Comparison of ENCODE assay signal across 15 cellular contexts in the genomic region with DNA sequence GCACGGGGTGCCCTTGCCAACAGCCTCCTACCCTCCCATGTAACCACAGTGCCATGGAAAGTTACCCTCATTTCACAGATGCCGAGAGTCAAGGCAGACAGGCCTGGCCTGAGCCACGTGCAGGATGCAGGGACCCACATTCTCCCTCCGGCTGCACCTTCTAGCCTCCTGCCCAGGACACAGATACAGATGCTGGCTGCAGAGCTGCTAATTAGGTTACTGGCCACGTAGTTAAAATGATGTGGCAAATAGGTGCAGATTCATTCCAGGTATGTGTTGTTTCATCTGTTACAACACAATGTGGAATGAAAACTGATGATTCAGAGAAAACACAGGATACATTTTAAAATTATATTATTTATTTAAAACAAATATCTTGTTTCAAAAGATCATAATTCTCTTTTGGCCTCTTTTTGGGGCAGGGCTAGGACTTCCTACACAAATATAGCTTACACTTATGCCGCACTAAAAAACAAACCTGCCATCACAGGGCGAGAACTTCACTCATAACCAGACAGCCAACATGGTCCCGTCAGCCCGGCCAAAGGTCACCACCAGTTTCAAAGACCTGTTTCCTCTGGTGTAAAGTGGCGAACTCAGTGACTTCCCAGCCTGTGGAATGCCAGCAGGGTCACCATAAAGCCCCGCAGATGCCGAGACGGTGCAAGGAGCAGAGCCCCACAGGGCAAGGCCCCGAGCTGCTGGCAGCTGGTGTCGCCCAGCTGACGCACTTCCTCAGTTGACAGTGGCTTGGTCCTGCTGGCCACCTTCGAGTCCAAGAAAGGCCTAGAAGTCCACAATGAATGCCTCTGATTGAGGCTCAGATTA.
DNase-seq lines count a peak whose midpoint lies in the region; ATAC-seq and TF ChIP-seq lines count a peak whose summit lies in the region.
"Had no signal": no experiment of that assay in that cellular context is flagged by ENCODE, and none has a peak within 500 bp of the region (broad histone marks: within the 10 kb centered on the region; RNA-seq: fewer than 3 reads in every experiment).

No MANE protein-coding gene starts in this region.

- H2AFZ ChIP-seq in mesenchymal stem cell (ENCODE audit: low read depth, low read length) (no peak overlapping the region), GM23248 (no peak overlapping the region)

- TF ChIP-seq CTCF in adrenal gland (IDR thresholded peaks at IDR 0.05) (no peak), stomach (IDR thresholded peaks at IDR 0.05) (no peak)

- TF ChIP-seq POLR2A in adrenal gland (IDR thresholded peaks at IDR 0.05) (no peak), stomach (IDR thresholded peaks at IDR 0.05) (no peak)

- H3K14ac ChIP-seq in mesenchymal stem cell (ENCODE audit: low read length in 2 of 2): no peak overlapping the region

- peaks cover 47% of the 10 kb centered on the region for H3K79me2 ChIP-seq in GM23248 (ENCODE audit: insufficient read depth)

- no peak for ATAC-seq in GM21619 (IDR thresholded peaks at IDR 0.05; ENCODE audit: unreplicated experiment)

- H3K27me3 ChIP-seq in adrenal gland: no peaks in the 10 kb centered on the region
- peaks cover 0 to 6% of the 10 kb centered on the region in 2 experiments for H3K27me3 ChIP-seq in mesenchymal stem cell (ENCODE audit: control insufficient read depth in 1 of 2, insufficient read depth in 1 of 2, low read length in 2 of 2)
- H3K27me3 ChIP-seq in stomach: no peaks in the 10 kb centered on the region
- H3K27me3 ChIP-seq in GM23248 (replicated peaks; ENCODE audit: insufficient read depth): no peaks in the 10 kb centered on the region
- H3K27me3 ChIP-seq: testis had no signal

- in situ Hi-C loops in GM23248 (cut with MboI): no loop called here

- H2BK12ac ChIP-seq in mesenchymal stem cell (ENCODE audit: low read length in 2 of 2): peak overlapping the region in 1 of 2 experiments; percentile 45

- no peaks in the 10 kb centered on the region for H3K9me3 ChIP-seq in adrenal gland (replicated peaks in 1 of 3)
- no peaks in the 10 kb centered on the region for H3K9me3 ChIP-seq in mesenchymal stem cell (ENCODE audit: control insufficient read depth, low read length)
- no peaks in the 10 kb centered on the region for H3K9me3 ChIP-seq in stomach
- no peaks in the 10 kb centered on the region for H3K9me3 ChIP-seq in GM23248 (ENCODE audit: low read depth)
- H3K9me3 ChIP-seq: neutrophil, SK-N-SH, testis had no signal

- 79 to 81% (median 79%) methylated on average over 12 to 17 of the region's 17 CpGs for WGBS in adrenal gland, 4 donors
- 78% methylated on average over 17 of the region's 17 CpGs for WGBS in mesenchymal stem cell
- WGBS in stomach, 5 donors: 54 to 62% (median 59%) methylated on average over 10 to 17 of the region's 17 CpGs
- WGBS in GM23248 (ENCODE audit: low coverage in 1 of 2, low lambda C conversion rate in 2 of 2, missing lambda C conversion rate in 2 of 2), 2 experiments: 79 to 81% methylated on average over 17 of the region's 17 CpGs

- H3K18ac ChIP-seq in mesenchymal stem cell (ENCODE audit: low read depth in 1 of 2, low read length in 2 of 2): peak overlapping the region; percentile 63 to 70

- H3K4me2 ChIP-seq in mesenchymal stem cell (ENCODE audit: low read length, poor library complexity, severe bottlenecking): no peak overlapping the region
- no peak overlapping the region for H3K4me2 ChIP-seq in GM23248 (ENCODE audit: unreplicated experiment)
- H3K4me2 ChIP-seq: SK-N-SH had no signal

- peaks cover 28% of the 10 kb centered on the region for H3K79me1 ChIP-seq in mesenchymal stem cell (replicated peaks; ENCODE audit: low read length, poor library complexity, severe bottlenecking)

- no peak overlapping the region for H3K9ac ChIP-seq in mesenchymal stem cell (ENCODE audit: low read length)
- no peak overlapping the region for H3K9ac ChIP-seq in GM23248
- H3K9ac ChIP-seq: SK-N-SH had no signal

- DNase-seq in HuH-7.5 (ENCODE audit: low spot score) (peak; percentile 69), adrenal gland (no peak), mesenchymal stem cell (no peak), stomach (no peak), COR-L47 (lab: John Stamatoyannopoulos, UW) (no peak), GM23248 (no peak)
- no peak for DNase-seq in activated T-cell treated with anti-CD3 and anti-CD28 coated beads, Interleukin-2, amount 50 U/mL, for 1 hour
- DNase-seq: activated CD8-positive, alpha-beta memory T cell treated with anti-CD3 and anti-CD28 coated beads, Interleukin-2, amount 50 U/mL, for 48 hours; DND-41; NCI-H187; NCI-H82; testis had no signal

- H4K8ac ChIP-seq in mesenchymal stem cell (ENCODE audit: low read length): peak overlapping the region; percentile 10

- peak overlapping the region; percentile 87 for H4K91ac ChIP-seq in mesenchymal stem cell (ENCODE audit: low read length)

- no peak overlapping the region for H2BK15ac ChIP-seq in mesenchymal stem cell (ENCODE audit: low read depth, poor library complexity, severe bottlenecking)

- H2BK5ac ChIP-seq in mesenchymal stem cell (ENCODE audit: low read depth, low read length, poor library complexity, severe bottlenecking): no peak overlapping the region

- intact Hi-C loops in adrenal gland (cut with DNase I): no loop called here
- intact Hi-C loops in stomach (cut with DNase I; ENCODE audit: low total_unique reads): no loop called here

- H4K20me1 ChIP-seq in GM23248 (ENCODE audit: insufficient read depth): no peaks in the 10 kb centered on the region

- H3F3A ChIP-seq in GM23248 (ENCODE audit: insufficient read depth): no peaks in the 10 kb centered on the region

- H3K27ac ChIP-seq in adrenal gland (peak overlapping the region in 4 of 5 donors; percentile 33 to 75 (median 68)), mesenchymal stem cell (ENCODE audit: low read length, poor library complexity, severe bottlenecking) (no peak overlapping the region), stomach (peak overlapping the region in 4 of 5 donors; percentile 48 to 81 (median 74)), GM23248 (no peak overlapping the region)
- H3K27ac ChIP-seq: neutrophil, testis had no signal

- no peak overlapping the region for H3K4me3 ChIP-seq in adrenal gland
- H3K4me3 ChIP-seq in mesenchymal stem cell (ENCODE audit: insufficient read depth in 1 of 2, low read depth in 1 of 2, low read length in 2 of 2): no peak overlapping the region
- H3K4me3 ChIP-seq in stomach: no peak overlapping the region
- H3K4me3 ChIP-seq in GM23248: no peak overlapping the region
- H3K4me3 ChIP-seq: testis had no signal

- H3K9me2 ChIP-seq in GM23248 (ENCODE audit: insufficient read depth): no peaks in the 10 kb centered on the region
- H3K9me2 ChIP-seq: SK-N-SH had no signal

- H3K4me1 ChIP-seq in adrenal gland (replicated peaks in 1 of 2) (peaks cover 39 to 69% of the 10 kb centered on the region in 2 donors), mesenchymal stem cell (ENCODE audit: control insufficient read depth, insufficient read depth, low read depth, low read length) (peaks cover 52% of the 10 kb centered on the region), stomach (peaks cover 60 to 100% (median 81%) of the 10 kb centered on the region in 4 donors), GM23248 (ENCODE audit: insufficient read depth) (peaks cover 36% of the 10 kb centered on the region)

- H3K36me3 ChIP-seq in adrenal gland (replicated peaks in 1 of 2) (no peaks in the 10 kb centered on the region), mesenchymal stem cell (ENCODE audit: control insufficient read depth in 1 of 2, insufficient read depth in 2 of 2, low read depth in 1 of 2, low read length in 2 of 2) (peaks cover 0 to 28% of the 10 kb centered on the region in 2 experiments), stomach (no peaks in the 10 kb centered on the region), GM23248 (ENCODE audit: low read depth) (no peaks in the 10 kb centered on the region)
- H3K36me3 ChIP-seq: neutrophil had no signal

- H3K23ac ChIP-seq in mesenchymal stem cell (ENCODE audit: low read length in 2 of 2): peak overlapping the region in 1 of 2 experiments; percentile 4

- TF ChIP-seq EP300 in stomach (IDR thresholded peaks at IDR 0.05): no peak

- no peak overlapping the region for H2AK5ac ChIP-seq in mesenchymal stem cell (ENCODE audit: low read length, severe bottlenecking)

- H3K4ac ChIP-seq in mesenchymal stem cell (ENCODE audit: low read depth in 1 of 2, low read length in 2 of 2): peak overlapping the region; percentile 29 to 71

- H2BK120ac ChIP-seq in mesenchymal stem cell (ENCODE audit: low read depth, low read length): peak overlapping the region; percentile 20

Comparison
In these comparisons a context has a peak if more than half of its experiments do, and no peak if none do; other contexts are left out.
1. H3K27ac ChIP-seq: peak in adrenal gland (4 of 5) and stomach (4 of 5); none in mesenchymal stem cell (single experiment) and GM23248 (single experiment).